ENCODE assay signal across 8 cellular contexts in the genomic region with DNA sequence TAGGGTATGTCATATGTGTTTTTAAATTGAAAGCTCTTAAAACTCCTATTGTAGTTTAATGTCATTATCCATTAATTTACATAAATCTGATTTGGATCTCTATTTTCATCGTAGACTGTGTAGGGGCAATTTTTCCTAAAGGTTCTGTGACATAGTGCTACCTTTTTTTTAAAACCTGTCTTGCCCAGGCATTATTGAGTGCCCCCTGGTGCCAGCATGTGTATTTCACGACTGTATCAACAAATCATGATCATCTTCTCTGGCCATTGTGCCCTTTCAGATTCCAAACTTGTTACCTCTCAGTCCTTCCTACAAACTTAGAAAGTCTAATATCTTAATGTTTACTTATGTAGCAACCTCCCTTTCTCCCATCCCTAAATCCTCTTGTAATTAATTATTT.
DNase-seq lines count a peak whose midpoint lies in the region; ATAC-seq and TF ChIP-seq lines count a peak whose summit lies in the region.

No MANE protein-coding gene starts in this region.

- peak; percentile 23 for DNase-seq in HCEC 1CT
- DNase-seq in WERI-Rb-1: peak; percentile 26
- peak; percentile 54 for DNase-seq in islet precursor cell
- no peak for DNase-seq in GOT3 (lab: John Stamatoyannopoulos, UW)
- no peak for DNase-seq in NCI-H510A treated with DMSO at 0.1 percent for 48 hours (lab: John Stamatoyannopoulos, UW)
- no peak for DNase-seq in midbrain (lab: John Stamatoyannopoulos, UW)

- H3K27ac ChIP-seq in C4-2B (no peak overlapping the region), WERI-Rb-1 (no peak overlapping the region)

- no peak overlapping the region for H3K4me3 ChIP-seq in WERI-Rb-1 (ENCODE audit: low read depth, low read length)

- peaks cover 20% of the 10 kb centered on the region for H3K36me3 ChIP-seq in WERI-Rb-1

- TF ChIP-seq CTCF in C4-2B (conservative IDR thresholded peaks at IDR 0.05) (peak; percentile 53), WERI-Rb-1 (IDR thresholded peaks at IDR 0.05; ENCODE audit: low read depth, low read length) (peak; percentile 42)

- ATAC-seq in GM21447 (IDR thresholded peaks at IDR 0.05; ENCODE audit: unreplicated experiment): no peak

- H3K27me3 ChIP-seq in WERI-Rb-1 (ENCODE audit: insufficient read depth, low read depth, severe bottlenecking): no peaks in the 10 kb centered on the region

- no peaks in the 10 kb centered on the region for H3K9me3 ChIP-seq in WERI-Rb-1 (ENCODE audit: severe bottlenecking)

Comparison
In these comparisons a context has a peak if more than half of its experiments do, and no peak if none do; other contexts are left out.
1. DNase-seq: peak in HCEC 1CT (single experiment), WERI-Rb-1 (single experiment) and islet precursor cell (single experiment); none in GOT3 (single experiment), NCI-H510A treated with DMSO at 0.1 percent for 48 hours (single experiment) and midbrain (single experiment).